19 cellular contexts compared by ENCODE assay signal in genomic region chr15:29424118-29424517, GRCh38.
"Had no signal": no experiment of that assay in that cellular context is flagged by ENCODE, and none has a peak within 500 bp of the region (broad histone marks: within the 10 kb centered on the region; RNA-seq: fewer than 3 reads in every experiment).

No MANE protein-coding gene starts in this region.

- H3K36me3 Mint-ChIP-seq: activated CD8-positive, alpha-beta memory T cell treated with anti-CD3 and anti-CD28 coated beads, Interleukin-2, amount 10 ng/mL, durations not matched to agents 7 days and 5 days; activated naive CD8-positive, alpha-beta T cell treated with anti-CD3 and anti-CD28 coated beads for 36 hours; naive thymus-derived CD4-positive, alpha-beta T cell had no signal

- H3K27ac Mint-ChIP-seq: activated CD8-positive, alpha-beta memory T cell treated with anti-CD3 and anti-CD28 coated beads, Interleukin-2, amount 10 ng/mL, durations not matched to agents 7 days and 5 days; activated naive CD8-positive, alpha-beta T cell treated with anti-CD3 and anti-CD28 coated beads for 36 hours; activated T-helper 17 cell treated with anti-CD3 and anti-CD28 coated beads, Interleukin-2, amount 50 U/mL, for 72 hours; naive thymus-derived CD4-positive, alpha-beta T cell had no signal

- H3K4me3 ChIP-seq: prostate gland, right atrium auricular region, tibial nerve had no signal

- H3K4me1 ChIP-seq: prostate gland, right atrium auricular region, tibial nerve had no signal

- H3K4me1 Mint-ChIP-seq: activated CD8-positive, alpha-beta memory T cell treated with anti-CD3 and anti-CD28 coated beads, Interleukin-2, amount 10 ng/mL, durations not matched to agents 7 days and 5 days; activated naive CD8-positive, alpha-beta T cell treated with anti-CD3 and anti-CD28 coated beads for 36 hours; activated T-helper 17 cell treated with anti-CD3 and anti-CD28 coated beads, Interleukin-2, amount 50 U/mL, for 72 hours; naive thymus-derived CD4-positive, alpha-beta T cell had no signal

- H3K27ac ChIP-seq: prostate gland, right atrium auricular region, tibial nerve had no signal

- H3K4me3 Mint-ChIP-seq: activated CD8-positive, alpha-beta memory T cell treated with anti-CD3 and anti-CD28 coated beads, Interleukin-2, amount 10 ng/mL, durations not matched to agents 7 days and 5 days; activated naive CD8-positive, alpha-beta T cell treated with anti-CD3 and anti-CD28 coated beads for 36 hours; activated T-helper 17 cell treated with anti-CD3 and anti-CD28 coated beads, Interleukin-2, amount 50 U/mL, for 72 hours; naive thymus-derived CD4-positive, alpha-beta T cell had no signal

- ATAC-seq: activated CD4-positive, CD25-positive, alpha-beta regulatory T cell treated with anti-CD3 and anti-CD28 coated beads, Interleukin-2, amount 50 U/mL, for 24 hours; activated CD8-positive, alpha-beta memory T cell treated with anti-CD3 and anti-CD28 coated beads, Interleukin-2, amount 10 ng/mL, durations not matched to agents 7 days and 5 days; activated T-helper 17 cell treated with anti-CD3 and anti-CD28 coated beads, Interleukin-2, amount 50 U/mL, for 72 hours; naive thymus-derived CD4-positive, alpha-beta T cell; stimulated activated naive CD8-positive, alpha-beta T cell treated with anti-CD3 and anti-CD28 coated beads, Interleukin-15, Interleukin-2, amounts not matched to agents 100 U/mL and 50 U/mL, for 24 hours had no signal

- H3K27me3 ChIP-seq: right atrium auricular region, tibial nerve had no signal

- H3K27me3 Mint-ChIP-seq: activated CD8-positive, alpha-beta memory T cell treated with anti-CD3 and anti-CD28 coated beads, Interleukin-2, amount 10 ng/mL, durations not matched to agents 7 days and 5 days had no signal

- H3K36me3 ChIP-seq: prostate gland, right atrium auricular region, tibial nerve had no signal

- H3K9me3 Mint-ChIP-seq: activated naive CD8-positive, alpha-beta T cell treated with anti-CD3 and anti-CD28 coated beads for 36 hours had no signal

- H3K9me3 ChIP-seq: prostate gland, right atrium auricular region, tibial nerve had no signal

- DNase-seq: activated CD4-positive, alpha-beta T cell treated with anti-CD3 and anti-CD28 coated beads, Interleukin-2, amount 50 U/mL, for 48 hours; activated CD8-positive, alpha-beta memory T cell treated with anti-CD3 and anti-CD28 coated beads, Interleukin-2, amount 10 ng/mL, durations not matched to agents 7 days and 5 days; activated naive CD4-positive, alpha-beta T cell; activated naive CD8-positive, alpha-beta T cell treated with anti-CD3 and anti-CD28 coated beads for 36 hours; amniotic stem cell; dermis blood vessel endothelial cell; effector memory CD4-positive, alpha-beta T cell; foreskin fibroblast; mesendoderm; naive thymus-derived CD4-positive, alpha-beta T cell; stimulated activated CD4-positive, alpha-beta T cell treated with anti-CD3 and anti-CD28 coated beads, Interleukin-2, amount 100 ng/mL, for 24 hours; stimulated activated naive CD8-positive, alpha-beta T cell treated with anti-CD3 and anti-CD28 coated beads, Interleukin-15, Interleukin-2, amounts not matched to agents 100 U/mL and 50 U/mL, for 24 hours; substantia nigra; T1000 had no signal
